Comparison of ENCODE assay signal across 22 cellular contexts in genomic region chr2:25088817-25089485, GRCh38. TPM values are rescaled to one million over a fixed set of nuclear protein-coding genes. Genes with fewer than 3 reads are reported as not detected.
DNase-seq lines count a peak whose midpoint lies in the region; ATAC-seq and TF ChIP-seq lines count a peak whose summit lies in the region.
"Had no signal": no experiment of that assay in that cellular context is flagged by ENCODE, and none has a peak within 500 bp of the region (broad histone marks: within the 10 kb centered on the region; RNA-seq: fewer than 3 reads in every experiment).

No MANE protein-coding gene starts in this region.

- H3K27ac Mint-ChIP-seq in H9, result peak overlapping the region in 2 of 3 experiments; percentile 36 to 44; a peak in 4 of 7 replicates
- H3K27ac Mint-ChIP-seq: activated CD8-positive, alpha-beta T cell treated with anti-CD3 and anti-CD28 coated beads, Interleukin-2, amount 10 ng/mL, durations not matched to agents 7 days and 5 days; activated naive CD8-positive, alpha-beta T cell; T-helper 2 cell treated with Interferon-gamma antibody and Interleukin-4, amounts not matched to agents 5 μg/mL and 100 μg/mL, for 36 hours had no signal

- no peak overlapping the region for H4K91ac ChIP-seq in H9 (ENCODE audit: insufficient read length, low read depth, low read length)

- H2BK12ac ChIP-seq in H9 (ENCODE audit: insufficient read length, low read depth, low read length), result no peak overlapping the region

- H2AFZ ChIP-seq in H9 (ENCODE audit: low read length), result no peak overlapping the region

- no peak overlapping the region for H2BK5ac ChIP-seq in H9 (ENCODE audit: insufficient read length, low read length)

- H3K36me3 Mint-ChIP-seq in H9 (ENCODE audit: insufficient read depth in 1 of 3, low read depth in 3 of 3), result peaks cover 3 to 22% (median 4%) of the 10 kb centered on the region in 3 experiments; a peak in 5 of 7 replicates
- H3K36me3 Mint-ChIP-seq: activated naive CD8-positive, alpha-beta T cell had no signal

- no peak overlapping the region for H3K27ac ChIP-seq in H9 (ENCODE audit: insufficient read length, low read depth, low read length)
- H3K27ac ChIP-seq in SJCRH30, result no peak overlapping the region
- peak overlapping the region in 4 of 10 donors; percentile 17 to 58 (median 38) for H3K27ac ChIP-seq in heart right ventricle
- H3K27ac ChIP-seq: right lobe of liver, SK-N-MC, tibial nerve had no signal

- H3K14ac ChIP-seq in H9 (ENCODE audit: insufficient read depth, low read length), result 0 out of 2 replicates have a peak overlapping the region, but pooled peaks have one; percentile 46

- no peak overlapping the region for H2BK15ac ChIP-seq in H9 (ENCODE audit: low read depth, low read length)

- no peak overlapping the region; a peak in 2 of 5 replicates for H3K4me3 Mint-ChIP-seq in H9
- H3K4me3 Mint-ChIP-seq: activated CD8-positive, alpha-beta T cell treated with anti-CD3 and anti-CD28 coated beads, Interleukin-2, amount 10 ng/mL, durations not matched to agents 7 days and 5 days; activated naive CD8-positive, alpha-beta T cell; T-helper 2 cell treated with Interferon-gamma antibody and Interleukin-4, amounts not matched to agents 5 μg/mL and 100 μg/mL, for 36 hours had no signal

- no peak overlapping the region for H3K23ac ChIP-seq in H9 (ENCODE audit: insufficient read length, low read depth, low read length)

- no peak overlapping the region for H4K5ac ChIP-seq in H9 (ENCODE audit: insufficient read length, low read depth, low read length)

- H2AK5ac ChIP-seq in H9 (ENCODE audit: insufficient read length, low read length), result no peak overlapping the region

- ATAC-seq in heart right ventricle (peak; percentile 8 to 49 (median 34)), sciatic nerve (peak; percentile 24)
- ATAC-seq: activated CD8-positive, alpha-beta T cell treated with anti-CD3 and anti-CD28 coated beads, Interleukin-2, amount 10 ng/mL, durations not matched to agents 7 days and 5 days; PC-3 had no signal

- H3K18ac ChIP-seq in H9 (ENCODE audit: insufficient read length, low read depth, low read length), result no peak overlapping the region

- no peak overlapping the region for H4K8ac ChIP-seq in H9 (replicated peaks; ENCODE audit: insufficient read length, low read depth, low read length)

- no peak overlapping the region for H3K9ac ChIP-seq in H9 (ENCODE audit: extremely low read depth, insufficient read length, low read length)

- no peak overlapping the region for H3T11ph ChIP-seq in H9 (ENCODE audit: low read length)

- peaks cover 39 to 42% of the 10 kb centered on the region in 2 experiments for H3K4me1 Mint-ChIP-seq in H9

- H3K36me3 ChIP-seq in SJCRH30 (no peaks in the 10 kb centered on the region), heart right ventricle (peaks cover 0 to 13% (median 0%) of the 10 kb centered on the region in 9 donors)
- H3K36me3 ChIP-seq: HAP-1, right lobe of liver, tibial nerve had no signal

- H3K4me1 ChIP-seq in H9 (ENCODE audit: insufficient read depth, low read length) (peaks cover 7% of the 10 kb centered on the region; the same call in 1 of the 2 replicates), SJCRH30 (no peaks in the 10 kb centered on the region), heart right ventricle (peaks cover 0 to 24% (median 11%) of the 10 kb centered on the region in 9 donors)
- H3K4me1 ChIP-seq: right lobe of liver had no signal

- H3K9me3 ChIP-seq in H9 (ENCODE audit: control insufficient read depth, low read depth, low read length), result no peaks in the 10 kb centered on the region
- no peaks in the 10 kb centered on the region for H3K9me3 ChIP-seq in SJCRH30 (replicated peaks)
- H3K9me3 ChIP-seq in heart right ventricle, result no peaks in the 10 kb centered on the region
- H3K9me3 ChIP-seq: HAP-1, right lobe of liver, tibial nerve had no signal

- H3K56ac ChIP-seq in H9 (ENCODE audit: insufficient read length, low read depth, low read length), result no peak overlapping the region

- WGBS in H9 (ENCODE audit: extremely low coverage, insufficient read length, low lambda C conversion rate), result no CpG with 5 or more reads among the region's 6 CpGs
- 81 to 82% methylated on average over 6 of the region's 6 CpGs for WGBS in heart right ventricle, 2 donors

- H4K20me1 ChIP-seq in H9 (ENCODE audit: control insufficient read depth, insufficient read depth, insufficient read length), result no peaks in the 10 kb centered on the region

- no peak overlapping the region for H2BK120ac ChIP-seq in H9 (ENCODE audit: low read depth, low read length, poor library complexity, severe bottlenecking)

- DNase-seq in H9 (no peak), SJCRH30 (peak; percentile 37 to 67), heart right ventricle (no peak), sciatic nerve (ENCODE audit: low spot score) (no peak), COR-L47 (lab: John Stamatoyannopoulos, UW) (no peak), kidney glomerular epithelial cell (lab: John Stamatoyannopoulos, UW) (no peak), NCI-H510A (lab: John Stamatoyannopoulos, UW) (no peak), HuH-7.5 (ENCODE audit: low spot score) (no peak)
- DNase-seq: activated CD8-positive, alpha-beta T cell treated with anti-CD3 and anti-CD28 coated beads, Interleukin-2, amount 10 ng/mL, durations not matched to agents 7 days and 5 days; dermis blood vessel endothelial cell; foreskin melanocyte; MM.1S; NCI-H146; NCI-H2171 treated with DMSO at 0.1 percent for 48 hours; PC-3; right lobe of liver; stimulated activated naive CD4-positive, alpha-beta T cell had no signal

- TF ChIP-seq CTCF in H9 (conservative IDR thresholded peaks at IDR 0.05), result no peak
- no peak for TF ChIP-seq CTCF in heart right ventricle (IDR thresholded peaks at IDR 0.05)

- intact Hi-C loops in heart right ventricle (cut with DNase I), result no loop called here
- intact Hi-C loops in sciatic nerve (cut with DNase I), result no loop called here

- peaks cover 3% of the 10 kb centered on the region for H3K23me2 ChIP-seq in H9 (ENCODE audit: insufficient read length, low read depth, low read length, poor library complexity, severe bottlenecking)

- H3K27me3 ChIP-seq in H9 (ENCODE audit: insufficient read depth, low read length) (no peaks in the 10 kb centered on the region; the same call in 1 of the 2 replicates), SJCRH30 (no peaks in the 10 kb centered on the region), heart right ventricle (no peaks in the 10 kb centered on the region)
- H3K27me3 ChIP-seq: right lobe of liver, tibial nerve had no signal

- H3K27me3 Mint-ChIP-seq in H9 (ENCODE audit: low read depth), result peaks cover 16% of the 10 kb centered on the region

- no peaks in the 10 kb centered on the region for H3K9me3 Mint-ChIP-seq in H9
- H3K9me3 Mint-ChIP-seq: T-helper 2 cell treated with Interferon-gamma antibody and Interleukin-4, amounts not matched to agents 5 μg/mL and 100 μg/mL, for 36 hours had no signal

- no peak overlapping the region for H2BK20ac ChIP-seq in H9 (ENCODE audit: low read depth, low read length, poor library complexity, severe bottlenecking)

- H3K79me1 ChIP-seq in H9 (ENCODE audit: insufficient read depth, low read depth, low read length, poor library complexity, severe bottlenecking), result no peaks in the 10 kb centered on the region

- H3K4me3 ChIP-seq in SJCRH30, result no peak overlapping the region
- no peak overlapping the region for H3K4me3 ChIP-seq in heart right ventricle
- H3K4me3 ChIP-seq: HAP-1, right lobe of liver, SK-N-MC, tibial nerve had no signal

- H3K79me2 ChIP-seq in H9 (ENCODE audit: insufficient read depth, low read length), result no peaks in the 10 kb centered on the region

- H3K4ac ChIP-seq in H9 (ENCODE audit: low read depth, low read length), result no peak overlapping the region

- H3K4me2 ChIP-seq in H9 (ENCODE audit: insufficient read depth, insufficient read length, low read length), result no peak overlapping the region

RNA-seq across cellular contexts. Expression of gene EFR3B, which starts 47.1 kb away (rescaled TPM):
- total RNA-seq in H9 (2021) (7.0 and 7.2 TPM in 2 replicates), heart right ventricle (10 to 100 TPM in 1 of 10 donors, 1 to 10 TPM in 9; 2.6 to 15.2 (median 7.9) TPM), sciatic nerve (13.2 TPM)
- total RNA-seq in SJCRH30 (2014; rRNA removed; shearing (Covaris generic)), result 4.0 and 4.2 TPM in 2 replicates
- 1 to 10 TPM in 1 of 2 donors, under 1 TPM in 1; 0.62 to 1.3 TPM for polyA plus RNA-seq in heart right ventricle

Comparison
In these comparisons a context has a peak if more than half of its experiments do, and no peak if none do; other contexts are left out.
1. DNase-seq: peak in SJCRH30 (2 of 2); none in H9 (single experiment), heart right ventricle (0 of 2), sciatic nerve (single experiment), COR-L47 (single experiment), kidney glomerular epithelial cell (single experiment), NCI-H510A (single experiment) and HuH-7.5 (single experiment).